ENCODE assay signal across 2 cellular contexts in genomic region chr9:125387861-125388524, GRCh38.
TF ChIP-seq lines count a peak whose summit lies in the region.

No MANE protein-coding gene starts in this region.

TF ChIP-seq in K562, 482 proteins besides CTCF, POLR2A, EP300 and RAD21 (continued from another document):
- TF ChIP-seq TFAP4 (CRISPR knock-in tag; IDR thresholded peaks at IDR 0.05; ENCODE audit: borderline replicate concordance) = peak; percentile 61; the same call in 1 of the 2 replicates
- TF ChIP-seq MBD2 (IDR thresholded peaks at IDR 0.05; ENCODE audit: borderline replicate concordance, low read depth) = no peak
- TF ChIP-seq CREB3 (tag; conservative IDR thresholded peaks at IDR 0.05; ENCODE audit: low read depth) = no peak
- no peak for TF ChIP-seq ZNF324 (CRISPR knock-in tag; IDR thresholded peaks at IDR 0.05)
- peak; percentile 16; the same call in 1 of the 2 replicates for TF ChIP-seq PKNOX1 (IDR thresholded peaks at IDR 0.05)
- TF ChIP-seq COPS2 (conservative IDR thresholded peaks at IDR 0.05) = no peak
- TF ChIP-seq ESRRB (CRISPR knock-in tag; IDR thresholded peaks at IDR 0.05; ENCODE audit: borderline replicate concordance) = no peak

TF ChIP-seq in HepG2, 621 proteins besides CTCF, POLR2A, EP300 and RAD21 (continued from another document):
- TF ChIP-seq ZNF770 (CRISPR knock-in tag; IDR thresholded peaks at IDR 0.05) (peak; percentile 80), ZNF143 (CRISPR knock-in tag; IDR thresholded peaks at IDR 0.05) (0 out of 2 replicates have a peak, but pooled peaks have one; percentile 21), CREB3 (CRISPR knock-in tag; IDR thresholded peaks at IDR 0.05) (no peak), ZBTB49 (CRISPR knock-in tag; IDR thresholded peaks at IDR 0.05; ENCODE audit: borderline replicate concordance) (no peak), HNF4A (CRISPR knock-in tag; IDR thresholded peaks at IDR 0.05) (peak; percentile 41), RARG (CRISPR knock-in tag; IDR thresholded peaks at IDR 0.05; ENCODE audit: low read depth) (no peak), SRY (CRISPR knock-in tag; IDR thresholded peaks at IDR 0.05) (no peak), ZNF605 (CRISPR knock-in tag; IDR thresholded peaks at IDR 0.05) (no peak), FOXK1 (CRISPR knock-in tag; IDR thresholded peaks at IDR 0.05; ENCODE audit: borderline replicate concordance, low read depth) (no peak), ATF7 (IDR thresholded peaks at IDR 0.05) (no peak), ATF7 (CRISPR knock-in tag; IDR thresholded peaks at IDR 0.05) (no peak), NCOR1 (IDR thresholded peaks at IDR 0.05; ENCODE audit: borderline replicate concordance, low read length) (no peak), SKIL (CRISPR knock-in tag; IDR thresholded peaks at IDR 0.05; ENCODE audit: borderline replicate concordance) (no peak), ZNF570 (CRISPR knock-in tag; IDR thresholded peaks at IDR 0.05; ENCODE audit: borderline replicate concordance) (no peak), ZNF792 (CRISPR knock-in tag; IDR thresholded peaks at IDR 0.05) (no peak), ZNF616 (CRISPR knock-in tag; IDR thresholded peaks at IDR 0.05; ENCODE audit: low read depth) (no peak), ZNF446 (CRISPR knock-in tag; IDR thresholded peaks at IDR 0.05) (no peak), TBX2 (CRISPR knock-in tag; IDR thresholded peaks at IDR 0.05; ENCODE audit: borderline replicate concordance) (no peak), NFIB (CRISPR knock-in tag; IDR thresholded peaks at IDR 0.05; ENCODE audit: borderline replicate concordance) (no peak), KAT2B (IDR thresholded peaks at IDR 0.05; ENCODE audit: borderline replicate concordance, low read depth, low read length) (no peak), ZGPAT (CRISPR knock-in tag; IDR thresholded peaks at IDR 0.05) (no peak), ZNF75D (CRISPR knock-in tag; IDR thresholded peaks at IDR 0.05; ENCODE audit: borderline replicate concordance) (no peak), HMG20A (CRISPR knock-in tag; IDR thresholded peaks at IDR 0.05; ENCODE audit: borderline replicate concordance) (no peak), ESRRA (CRISPR knock-in tag; IDR thresholded peaks at IDR 0.05; ENCODE audit: low read depth) (0 out of 2 replicates have a peak, but pooled peaks have one; percentile 24), ZNF451 (CRISPR knock-in tag; IDR thresholded peaks at IDR 0.05) (no peak), ZFP41 (CRISPR knock-in tag; IDR thresholded peaks at IDR 0.05; ENCODE audit: borderline replicate concordance) (no peak), HHEX (CRISPR knock-in tag; IDR thresholded peaks at IDR 0.05) (no peak), CSRNP1 (CRISPR knock-in tag; IDR thresholded peaks at IDR 0.05) (no peak), FOXA1 (IDR thresholded peaks at IDR 0.05) (no peak), FOXA1 (CRISPR knock-in tag; IDR thresholded peaks at IDR 0.05) (no peak), HNRNPL (IDR thresholded peaks at IDR 0.05; ENCODE audit: low read depth, low read length) (no peak), BCL6 (CRISPR knock-in tag; IDR thresholded peaks at IDR 0.05) (no peak), LBX2 (CRISPR knock-in tag; IDR thresholded peaks at IDR 0.05; ENCODE audit: borderline replicate concordance) (no peak), ZNF362 (CRISPR knock-in tag; IDR thresholded peaks at IDR 0.05; ENCODE audit: borderline replicate concordance) (no peak), ELK4 (CRISPR knock-in tag; IDR thresholded peaks at IDR 0.05; ENCODE audit: borderline replicate concordance) (no peak), BCL3 (CRISPR knock-in tag; IDR thresholded peaks at IDR 0.05) (no peak), NR2F6 (IDR thresholded peaks at IDR 0.05) (no peak), NR2F6 (CRISPR knock-in tag; IDR thresholded peaks at IDR 0.05) (no peak), TP53 (CRISPR knock-in tag; conservative IDR thresholded peaks at IDR 0.05) (no peak)
